In genomic region chr3:198080521-198081384, GRCh38 we compare ENCODE assay signal across 8 cellular contexts.
DNase-seq lines count a peak whose midpoint lies in the region; ATAC-seq and TF ChIP-seq lines count a peak whose summit lies in the region.

No MANE protein-coding gene starts in this region.

- H3K9me3 ChIP-seq in SK-N-MC (ENCODE audit: low read depth, low read length) (no peaks in the 10 kb centered on the region), tibial nerve (peaks cover 0 to 16% (median 0%) of the 10 kb centered on the region in 4 donors)

- H3K4me3 Mint-ChIP-seq in activated naive CD4-positive, alpha-beta T cell treated with anti-CD3 and anti-CD28 coated beads, Interleukin-2, amount 50 U/mL, for 24 hours, result peak overlapping the region; percentile 84

- peaks cover 5% of the 10 kb centered on the region for H3K36me3 Mint-ChIP-seq in activated naive CD4-positive, alpha-beta T cell treated with anti-CD3 and anti-CD28 coated beads, Interleukin-2, amount 50 U/mL, for 24 hours

- intact Hi-C loops in cardiac septum (cut with DNase I), result no loop called here
- intact Hi-C loops in posterior cingulate gyrus (cut with DNase I), result no loop called here

- DNase-seq in BJ (ENCODE audit: low read depth) (no peak), HuH-7 (ENCODE audit: low spot score) (peak; percentile 75), SK-N-MC (ENCODE audit: low read depth, low spot score) (no peak), cardiac septum (ENCODE audit: low spot score) (peak; percentile 86), posterior cingulate gyrus (peak in 9 of 10 donors; percentile 19 to 92 (median 50)), tibial nerve (ENCODE audit: low spot score in 2 of 2) (peak in 1 of 2 donors; percentile 20)

- TF ChIP-seq CTCF in BJ (IDR thresholded peaks at IDR 0.05; ENCODE audit: insufficient read depth, low read depth, low read length) (no peak; the same call in 1 of the 2 replicates), tibial nerve (IDR thresholded peaks at IDR 0.05) (peak; percentile 58 to 79 (median 72))

- 2 to 5% methylated on average over 20 to 69 of the region's 86 CpGs for WGBS in tibial nerve, 2 donors

- peaks cover 13% of the 10 kb centered on the region for H3K27me3 ChIP-seq in BJ (ENCODE audit: control insufficient read depth, insufficient read depth, low read length)
- H3K27me3 ChIP-seq in tibial nerve, result peaks cover 5 to 74% of the 10 kb centered on the region in 2 donors

- H3K4me3 ChIP-seq in BJ (ENCODE audit: low read depth, low read length), result peak overlapping the region; percentile 33
- peak overlapping the region; percentile 99 for H3K4me3 ChIP-seq in SK-N-MC
- peak overlapping the region; percentile 16 to 48 (median 38) for H3K4me3 ChIP-seq in tibial nerve

- CTCF ChIA-PET in BJ (lab: Yijun Ruan, JAX), result interaction anchor here (0.7 to 2.3 kb wide), 14 partner anchors 8 to 175 kb away, joined by 3 to 10 read pairs (median 4); no protein-coding TSS in a partner anchor

- no peak for TF ChIP-seq POLR2A in tibial nerve (IDR thresholded peaks at IDR 0.05)

- peaks cover 0 to 17% (median 13%) of the 10 kb centered on the region in 4 donors for H3K4me1 ChIP-seq in tibial nerve

- peaks cover 15% of the 10 kb centered on the region for H3K4me1 Mint-ChIP-seq in activated naive CD4-positive, alpha-beta T cell treated with anti-CD3 and anti-CD28 coated beads, Interleukin-2, amount 50 U/mL, for 24 hours

- TF ChIP-seq EP300 in tibial nerve (IDR thresholded peaks at IDR 0.05), result no peak

- H3K27ac ChIP-seq in SK-N-MC, result peak overlapping the region; percentile 53; the same call in 1 of the 2 replicates
- no peak overlapping the region for H3K27ac ChIP-seq in tibial nerve

- peak overlapping the region; percentile 79 for H3K27ac Mint-ChIP-seq in activated naive CD4-positive, alpha-beta T cell treated with anti-CD3 and anti-CD28 coated beads, Interleukin-2, amount 50 U/mL, for 24 hours

- ATAC-seq in GM19324 (IDR thresholded peaks at IDR 0.05; ENCODE audit: low FRiP score, unreplicated experiment), result peak; percentile 62

- POLR2A ChIA-PET in BJ (lab: Charles Lee), result no interaction called here

- peaks cover 7% of the 10 kb centered on the region for H3K9me3 Mint-ChIP-seq in activated naive CD4-positive, alpha-beta T cell treated with anti-CD3 and anti-CD28 coated beads, Interleukin-2, amount 50 U/mL, for 24 hours

- H3K9ac ChIP-seq in SK-N-MC (ENCODE audit: insufficient read length), result peak overlapping the region; percentile 91

- H3K27me3 Mint-ChIP-seq in activated naive CD4-positive, alpha-beta T cell treated with anti-CD3 and anti-CD28 coated beads, Interleukin-2, amount 50 U/mL, for 24 hours, result peaks cover 29% of the 10 kb centered on the region

- H3K36me3 ChIP-seq in BJ (ENCODE audit: control insufficient read depth, insufficient read depth, low read length) (no peaks in the 10 kb centered on the region), SK-N-MC (ENCODE audit: insufficient read depth, low read length) (no peaks in the 10 kb centered on the region), tibial nerve (no peaks in the 10 kb centered on the region)

Comparison
In these comparisons a context has a peak if more than half of its experiments do, and no peak if none do; other contexts are left out.
1. DNase-seq: peak in HuH-7 (single experiment), cardiac septum (single experiment) and posterior cingulate gyrus (9 of 10); none in BJ (single experiment) and SK-N-MC (single experiment).
2. H3K4me3 ChIP-seq: peak in every context shown above with its lines; median percentile 99 in SK-N-MC; 38 in tibial nerve; 33 in BJ.